ENCODE assay signal across 9 cellular contexts in the genomic region with DNA sequence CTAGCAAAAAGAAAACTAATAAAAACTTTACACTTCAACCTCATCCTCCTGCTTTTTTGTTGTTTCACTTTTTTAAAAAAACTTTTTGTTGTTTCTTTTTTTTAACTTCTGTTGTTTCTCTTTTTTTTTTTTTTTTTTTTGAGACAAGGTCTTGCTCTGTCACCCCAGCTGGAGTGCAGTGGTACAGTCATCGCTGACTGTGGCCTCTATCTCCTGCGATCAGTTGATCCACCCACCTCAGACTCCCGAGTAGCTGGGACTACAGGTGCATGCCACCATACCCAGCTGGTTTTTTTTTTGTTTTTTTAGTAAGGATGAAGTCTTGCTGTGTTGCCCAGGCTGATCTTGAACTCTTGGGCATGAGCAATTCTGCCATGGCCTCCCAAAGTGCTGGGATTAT.
"Had no signal": no experiment of that assay in that cellular context is flagged by ENCODE, and none has a peak within 500 bp of the region (broad histone marks: within the 10 kb centered on the region; RNA-seq: fewer than 3 reads in every experiment).

No MANE protein-coding gene starts in this region.

- H3K4me3 ChIP-seq: GM23338 had no signal

- FAIRE-seq: H1, HTR-8/SVneo had no signal

- H3K4me3 Mint-ChIP-seq: GM23338, H9, HFFc6 had no signal

- H3K27ac ChIP-seq: KMS-11 had no signal

- H3K27ac Mint-ChIP-seq: GM23338, H9, HFFc6 had no signal

- DNase-seq: H9, HCEC 1CT, HFFc6, IMR-90, KBM-7 had no signal
